In genomic region chr17:50593321-50593720, GRCh38 we compare ENCODE assay signal across 13 cellular contexts. TPM values are rescaled to one million over a fixed set of nuclear protein-coding genes. Genes with fewer than 3 reads are reported as not detected.
DNase-seq lines count a peak whose midpoint lies in the region; ATAC-seq and TF ChIP-seq lines count a peak whose summit lies in the region.
"Had no signal": no experiment of that assay in that cellular context is flagged by ENCODE, and none has a peak within 500 bp of the region (broad histone marks: within the 10 kb centered on the region; RNA-seq: fewer than 3 reads in every experiment).

No MANE protein-coding gene starts in this region.

- no peaks in the 10 kb centered on the region for H3K9me3 Mint-ChIP-seq in progenitor cell of endocrine pancreas (ENCODE audit: low read depth)
- H3K9me3 Mint-ChIP-seq: mesothelial cell of epicardium; stimulated activated effector memory CD8-positive, alpha-beta T cell treated with anti-CD3 and anti-CD28 coated beads, Interleukin-12 subunit alpha, Interleukin-12 subunit beta, amount 100 ng/mL, for 72 hours had no signal

- H3K36me3 ChIP-seq in HEK293 (ENCODE audit: control insufficient read depth in 2 of 2, insufficient read depth in 1 of 2, low read length in 2 of 2), result no peaks in the 10 kb centered on the region
- H3K36me3 ChIP-seq in OCI-LY7 (ENCODE audit: insufficient read depth, low read length), result no peaks in the 10 kb centered on the region

- H3K4me3 Mint-ChIP-seq in progenitor cell of endocrine pancreas (ENCODE audit: low read depth), result no peak overlapping the region
- H3K4me3 Mint-ChIP-seq: mesothelial cell of epicardium; stimulated activated effector memory CD8-positive, alpha-beta T cell treated with anti-CD3 and anti-CD28 coated beads, Interleukin-12 subunit alpha, Interleukin-12 subunit beta, amount 100 ng/mL, for 72 hours had no signal

- H3K27ac Mint-ChIP-seq in progenitor cell of endocrine pancreas, result peak overlapping the region; percentile 71
- H3K27ac Mint-ChIP-seq: mesothelial cell of epicardium; stimulated activated effector memory CD8-positive, alpha-beta T cell treated with anti-CD3 and anti-CD28 coated beads, Interleukin-12 subunit alpha, Interleukin-12 subunit beta, amount 100 ng/mL, for 72 hours had no signal

- TF ChIP-seq CTCF in HEK293 (tag by site-specific recombination; IDR thresholded peaks at IDR 0.05), result no peak
- TF ChIP-seq CTCF in progenitor cell of endocrine pancreas (IDR thresholded peaks at IDR 0.05; ENCODE audit: unreplicated experiment), result no peak
- no peak for TF ChIP-seq CTCF in OCI-LY7 (conservative IDR thresholded peaks at IDR 0.05; ENCODE audit: low read length)

- H3K36me3 Mint-ChIP-seq in progenitor cell of endocrine pancreas (ENCODE audit: insufficient read depth), result no peaks in the 10 kb centered on the region
- H3K36me3 Mint-ChIP-seq: stimulated activated effector memory CD8-positive, alpha-beta T cell treated with anti-CD3 and anti-CD28 coated beads, Interleukin-12 subunit alpha, Interleukin-12 subunit beta, amount 100 ng/mL, for 72 hours had no signal

- BruUV-seq in OCI-LY7 (replicated peaks; lab: Mats Ljungman, UMichigan), result no TSS peak

- no peaks in the 10 kb centered on the region for H3K9me2 ChIP-seq in OCI-LY7 (ENCODE audit: insufficient read depth, low read length)

- peaks cover 4% of the 10 kb centered on the region for H3K27me3 Mint-ChIP-seq in progenitor cell of endocrine pancreas

- H3K27ac ChIP-seq in HEK293 (ENCODE audit: extremely low read depth, low read depth, low read length) (no peak overlapping the region), OCI-LY7 (ENCODE audit: low read depth, low read length, poor library complexity, severe bottlenecking) (no peak overlapping the region)

- H4K20me1 ChIP-seq in OCI-LY7 (ENCODE audit: insufficient read depth, low read length), result no peaks in the 10 kb centered on the region

- POLR2A ChIA-PET in HEK293 (lab: Yijun Ruan, JAX) (no interaction called here), OCI-LY7 (lab: Charles Lee) (no interaction called here)

- H3K9me3 ChIP-seq in HEK293 (ENCODE audit: control insufficient read depth, insufficient read depth, low read depth, low read length), result no peaks in the 10 kb centered on the region
- no peaks in the 10 kb centered on the region for H3K9me3 ChIP-seq in OCI-LY7 (ENCODE audit: low read length)

- intact Hi-C loops in OCI-LY7 (cut with micrococcal nuclease; ENCODE audit: unreplicated experiment), result no loop called here

- H3K4me1 Mint-ChIP-seq in progenitor cell of endocrine pancreas (ENCODE audit: low read depth), result peaks cover 28% of the 10 kb centered on the region
- H3K4me1 Mint-ChIP-seq: stimulated activated effector memory CD8-positive, alpha-beta T cell treated with anti-CD3 and anti-CD28 coated beads, Interleukin-12 subunit alpha, Interleukin-12 subunit beta, amount 100 ng/mL, for 72 hours had no signal

- H3K4me1 ChIP-seq in HEK293 (ENCODE audit: control insufficient read depth, insufficient read depth, low read length) (0 out of 2 replicates have a peak, but pooled peaks cover 3% of the 10 kb centered on the region), OCI-LY7 (ENCODE audit: insufficient read depth, low read length, poor library complexity, severe bottlenecking) (peaks cover 2% of the 10 kb centered on the region)

- CTCF ChIA-PET in HEK293 (lab: Yijun Ruan, JAX), result interaction anchor here (0.6 to 1.1 kb wide), 3 partner anchors 33 to 46 kb away, joined by 3 to 4 read pairs (median 3); partner anchors contain the start of gene SPATA20
- CTCF ChIA-PET in OCI-LY7 (lab: Charles Lee; ENCODE audit: unreplicated experiment), result no interaction called here

- H3K79me2 ChIP-seq in OCI-LY7 (ENCODE audit: insufficient read depth, low read depth, low read length), result no peaks in the 10 kb centered on the region

- H3K4me3 ChIP-seq in HEK293 (ENCODE audit: low read depth, low read length) (no peak overlapping the region), OCI-LY7 (ENCODE audit: low read depth, low read length, poor library complexity, severe bottlenecking) (no peak overlapping the region)

- H3K4me2 ChIP-seq in OCI-LY7 (ENCODE audit: low read length), result no peak overlapping the region

- no peak overlapping the region for H2AFZ ChIP-seq in OCI-LY7 (ENCODE audit: low read length)

- peak; percentile 61 for DNase-seq in NCI-H345 (lab: John Stamatoyannopoulos, UW)
- DNase-seq in ecto neural progenitor cell (ENCODE audit: low spot score), result peak; percentile 93
- peak; percentile 54 for DNase-seq in progenitor cell of endocrine pancreas (ENCODE audit: low spot score, unreplicated experiment)
- no peak for DNase-seq in midbrain (lab: John Stamatoyannopoulos, UW)
- DNase-seq in OCI-LY7 (ENCODE audit: low spot score), result no peak
- no peak for DNase-seq in amniotic stem cell (lab: John Stamatoyannopoulos, UW)
- DNase-seq: cerebellar nuclear complex, foreskin melanocyte had no signal

- ATAC-seq in GM21381 (IDR thresholded peaks at IDR 0.05; ENCODE audit: unreplicated experiment), result no peak
- ATAC-seq: HCT116; stimulated activated effector memory CD8-positive, alpha-beta T cell treated with anti-CD3 and anti-CD28 coated beads, Interleukin-12 subunit alpha, Interleukin-12 subunit beta, amount 100 ng/mL, for 72 hours had no signal

TF ChIP-seq in HEK293, 187 proteins besides CTCF, POLR2A, EP300 and RAD21 (continues in another document):
- TF ChIP-seq KLF16 (tag by site-specific recombination; IDR thresholded peaks at IDR 0.05) (no peak), ZBTB44 (tag by site-specific recombination; IDR thresholded peaks at IDR 0.05) (no peak), ZNF280C (tag by site-specific recombination; IDR thresholded peaks at IDR 0.05) (no peak), ZNF140 (tag by site-specific recombination; IDR thresholded peaks at IDR 0.05) (no peak), ZNF785 (tag by site-specific recombination; IDR thresholded peaks at IDR 0.05) (no peak), ZNF114 (tag by site-specific recombination; IDR thresholded peaks at IDR 0.05) (no peak), ZNF350 (tag by site-specific recombination; IDR thresholded peaks at IDR 0.05) (no peak), ZNF292 (tag by site-specific recombination; IDR thresholded peaks at IDR 0.05; ENCODE audit: borderline replicate concordance, low read depth) (no peak), ZNF624 (tag by site-specific recombination; IDR thresholded peaks at IDR 0.05) (no peak), ZNF175 (tag by site-specific recombination; IDR thresholded peaks at IDR 0.05) (no peak), OVOL3 (tag by site-specific recombination; IDR thresholded peaks at IDR 0.05) (no peak), PATZ1 (tag by site-specific recombination; IDR thresholded peaks at IDR 0.05) (peak; percentile 67), GLI4 (tag by site-specific recombination; IDR thresholded peaks at IDR 0.05) (no peak)

RNA-seq across cellular contexts. Expression of gene CACNA1G, which starts 32.8 kb away (rescaled TPM):
- total RNA-seq in progenitor cell of endocrine pancreas (0.19 and 0.36 TPM in 2 replicates), OCI-LY7 (2022) (not detected in 2 replicates)
- not detected in 2 replicates for total RNA-seq in OCI-LY7 (2014; rRNA removed; shearing (Covaris generic))

RNA-seq across cellular contexts. Expression of gene ABCC3, which starts 41.4 kb away (rescaled TPM):
- 1.6 and 2.3 TPM in 2 replicates for total RNA-seq in progenitor cell of endocrine pancreas
- not detected in 2 replicates for total RNA-seq in OCI-LY7 (2014; rRNA removed; shearing (Covaris generic))
- not detected in 2 replicates for total RNA-seq in OCI-LY7 (2022)

RNA-seq across cellular contexts. Expression of gene SPATA20, which starts 46.3 kb away (rescaled TPM):
- total RNA-seq in progenitor cell of endocrine pancreas (84.1 and 90.3 TPM in 2 replicates), OCI-LY7 (2022) (7.9 and 11.5 TPM in 2 replicates)
- total RNA-seq in OCI-LY7 (2014; rRNA removed; shearing (Covaris generic)), result 4.5 and 8.3 TPM in 2 replicates

Comparison
In these comparisons a context has a peak if more than half of its experiments do, and no peak if none do; other contexts are left out.
1. DNase-seq: peak in NCI-H345 (single experiment), ecto neural progenitor cell (single experiment) and progenitor cell of endocrine pancreas (single experiment); none in midbrain (single experiment), OCI-LY7 (single experiment) and amniotic stem cell (single experiment).